9 cellular contexts compared by ENCODE assay signal in genomic region chr17:28416703-28417311, GRCh38. TPM values are rescaled to one million over a fixed set of nuclear protein-coding genes. Genes with fewer than 3 reads are reported as not detected.
DNase-seq lines count a peak whose midpoint lies in the region; ATAC-seq and TF ChIP-seq lines count a peak whose summit lies in the region.
"Had no signal": no experiment of that assay in that cellular context is flagged by ENCODE, and none has a peak within 500 bp of the region (broad histone marks: within the 10 kb centered on the region; RNA-seq: fewer than 3 reads in every experiment).

No MANE protein-coding gene starts in this region.

- WGBS in psoas muscle, 3 donors = 18 to 20% (median 19%) methylated on average over 13 of the region's 13 CpGs

- H3K9ac ChIP-seq in DND-41 (ENCODE audit: low read depth, low read length) (no peak overlapping the region), OCI-LY3 (ENCODE audit: low read length) (no peak overlapping the region)

- peaks cover 13% of the 10 kb centered on the region for H3K27me3 ChIP-seq in DND-41 (ENCODE audit: insufficient read depth, low read length, poor library complexity)
- H3K27me3 ChIP-seq in OCI-LY3 (ENCODE audit: low read depth, low read length) = peaks cover 5% of the 10 kb centered on the region; the same call in 1 of the 2 replicates
- H3K27me3 ChIP-seq in psoas muscle (ENCODE audit: insufficient read depth in 3 of 3, low read length in 2 of 3) = peaks cover 0 to 19% (median 2%) of the 10 kb centered on the region in 3 donors
- no peaks in the 10 kb centered on the region for H3K27me3 ChIP-seq in uterus

- TF ChIP-seq CTCF in DND-41 (IDR thresholded peaks at IDR 0.05; ENCODE audit: borderline replicate concordance, extremely low read depth, low read length, poor library complexity, severe bottlenecking) = peak; percentile 82
- TF ChIP-seq CTCF in OCI-LY3 (IDR thresholded peaks at IDR 0.05; ENCODE audit: low read depth, low read length) = peak; percentile 83
- peak; percentile 47 for TF ChIP-seq CTCF in psoas muscle (IDR thresholded peaks at IDR 0.05)
- TF ChIP-seq CTCF in uterus (IDR thresholded peaks at IDR 0.05) = peak in 1 of 4 experiments; percentile 21

- H3K36me3 ChIP-seq in DND-41 (ENCODE audit: insufficient read depth, low read length) (no peaks in the 10 kb centered on the region), OCI-LY3 (replicated peaks; ENCODE audit: low read depth, low read length) (no peaks in the 10 kb centered on the region), psoas muscle (ENCODE audit: insufficient read depth in 1 of 2, low read depth in 1 of 2) (no peaks in the 10 kb centered on the region), uterus (no peaks in the 10 kb centered on the region)

- H3K4me2 ChIP-seq in DND-41 (ENCODE audit: insufficient read depth, low read length) = no peak overlapping the region
- H3K4me2 ChIP-seq in OCI-LY3 (ENCODE audit: low read length) = peak overlapping the region; percentile 44

- H2AFZ ChIP-seq in DND-41 (ENCODE audit: low read depth, low read length) (peak overlapping the region; percentile 10; the same call in 1 of the 2 replicates), OCI-LY3 (ENCODE audit: low read depth, low read length) (peak overlapping the region; percentile 96)

- H4K20me1 ChIP-seq in DND-41 (ENCODE audit: insufficient read depth, low read length) = no peaks in the 10 kb centered on the region
- no peaks in the 10 kb centered on the region for H4K20me1 ChIP-seq in OCI-LY3 (ENCODE audit: insufficient read depth, low read length)

- H3K4me1 ChIP-seq in DND-41 (ENCODE audit: insufficient read depth, low read length) = 0 out of 2 replicates have a peak, but pooled peaks cover 5% of the 10 kb centered on the region
- H3K4me1 ChIP-seq in OCI-LY3 (ENCODE audit: low read length) = peaks cover 3% of the 10 kb centered on the region; the same call in 1 of the 2 replicates
- H3K4me1 ChIP-seq in psoas muscle = no peaks in the 10 kb centered on the region
- H3K4me1 ChIP-seq in uterus = no peaks in the 10 kb centered on the region

- H3K4me3 ChIP-seq in DND-41 (ENCODE audit: low read depth in 1 of 2, low read length in 2 of 2) (no peak overlapping the region), OCI-LY3 (ENCODE audit: low read length) (no peak overlapping the region), psoas muscle (no peak overlapping the region), uterus (no peak overlapping the region)

- no peaks in the 10 kb centered on the region for H3K9me3 ChIP-seq in DND-41 (ENCODE audit: insufficient read depth, low read length, severe bottlenecking)
- no peaks in the 10 kb centered on the region for H3K9me3 ChIP-seq in OCI-LY3 (ENCODE audit: insufficient read depth, low read length)
- no peaks in the 10 kb centered on the region for H3K9me3 ChIP-seq in psoas muscle
- H3K9me3 ChIP-seq in uterus = no peaks in the 10 kb centered on the region

- H3K79me2 ChIP-seq in DND-41 (ENCODE audit: insufficient read depth, low read length) (no peaks in the 10 kb centered on the region), OCI-LY3 (ENCODE audit: low read length) (no peaks in the 10 kb centered on the region)

- intact Hi-C loops in psoas muscle (cut with DNase I) = no loop called here
- intact Hi-C loops in uterus (cut with DNase I; ENCODE audit: low total_unique reads) = no loop called here

- DNase-seq in DND-41 = peak; percentile 53
- peak; percentile 79 for DNase-seq in HuH-7.5 (ENCODE audit: low spot score)
- DNase-seq in activated T-helper 1 cell treated with Interleukin-2 at 50 U/mL for 16 hours (ENCODE audit: low read depth) = peak; percentile 4
- peak; percentile 37 for DNase-seq in germinal center (ENCODE audit: low spot score)
- DNase-seq in psoas muscle = no peak
- no peak for DNase-seq in uterus

- TF ChIP-seq POLR2A in uterus (IDR thresholded peaks at IDR 0.05) = no peak

- H3K27ac ChIP-seq in DND-41 (ENCODE audit: low read length) = no peak overlapping the region
- no peak overlapping the region for H3K27ac ChIP-seq in OCI-LY3 (ENCODE audit: low read length)
- H3K27ac ChIP-seq in psoas muscle = no peak overlapping the region
- H3K27ac ChIP-seq in uterus = no peak overlapping the region

- ATAC-seq in DND-41 (ENCODE audit: insufficient read depth, low read depth) (peak; percentile 92), psoas muscle (peak in 3 of 4 donors; percentile 53 to 67 (median 63)), HG03097 (IDR thresholded peaks at IDR 0.05; ENCODE audit: low FRiP score, unreplicated experiment) (no peak)

RNA-seq across cellular contexts. Expression of gene SLC46A1, which starts 10.8 kb away (rescaled TPM):
- total RNA-seq in psoas muscle (1 to 10 TPM; 2.7 to 4.2 (median 2.8) TPM), uterus (10 to 100 TPM in 1 of 4 donors, 1 to 10 TPM in 3; 1.5 to 17.6 (median 4.7) TPM)
- polyA plus RNA-seq in psoas muscle = 1 to 10 TPM; 1.1 to 2.5 (median 1.4) TPM

RNA-seq across cellular contexts. Expression of gene SARM1, which starts 45.3 kb away (rescaled TPM):
- total RNA-seq in psoas muscle (1 to 10 TPM; 1.8 to 2.2 (median 1.9) TPM), uterus (10 to 100 TPM in 3 of 4 donors, 1 to 10 TPM in 1; 5.3 to 24.4 (median 17.2) TPM)
- polyA plus RNA-seq in psoas muscle = under 1 TPM; 0.77 to 0.91 (median 0.82) TPM

RNA-seq across cellular contexts. Expression of gene VTN, which starts 46.7 kb away (rescaled TPM):
- total RNA-seq in psoas muscle (1 to 10 TPM in 1 of 4 donors, under 1 TPM in 1, not detected in 2; 0.24 to 1.2 TPM), uterus (1 to 10 TPM in 1 of 4 donors, under 1 TPM in 2, not detected in 1; 0.51 to 2.1 (median 0.69) TPM)
- under 1 TPM; 0.06 to 0.18 (median 0.12) TPM for polyA plus RNA-seq in psoas muscle

RNA-seq across cellular contexts. Expression of gene SEBOX, which starts 51.8 kb away (rescaled TPM):
- not detected for total RNA-seq in psoas muscle
- not detected for polyA plus RNA-seq in psoas muscle
- total RNA-seq in uterus = not detected
- total RNA-seq: subcutaneous adipose tissue had no signal

RNA-seq across cellular contexts. Expression of gene SLC13A2, which starts 56.6 kb away (rescaled TPM):
- total RNA-seq in psoas muscle = not detected
- polyA plus RNA-seq in psoas muscle = under 1 TPM in 1 of 3 donors, not detected in 2; 0.21 TPM
- not detected for total RNA-seq in uterus
- total RNA-seq: subcutaneous adipose tissue had no signal

Comparison
In these comparisons a context has a peak if more than half of its experiments do, and no peak if none do; other contexts are left out.
1. DNase-seq: peak in DND-41 (single experiment), HuH-7.5 (single experiment), activated T-helper 1 cell treated with Interleukin-2 at 50 U/mL for 16 hours (single experiment) and germinal center (single experiment); none in psoas muscle (0 of 2) and uterus (0 of 2).